In the genomic region with DNA sequence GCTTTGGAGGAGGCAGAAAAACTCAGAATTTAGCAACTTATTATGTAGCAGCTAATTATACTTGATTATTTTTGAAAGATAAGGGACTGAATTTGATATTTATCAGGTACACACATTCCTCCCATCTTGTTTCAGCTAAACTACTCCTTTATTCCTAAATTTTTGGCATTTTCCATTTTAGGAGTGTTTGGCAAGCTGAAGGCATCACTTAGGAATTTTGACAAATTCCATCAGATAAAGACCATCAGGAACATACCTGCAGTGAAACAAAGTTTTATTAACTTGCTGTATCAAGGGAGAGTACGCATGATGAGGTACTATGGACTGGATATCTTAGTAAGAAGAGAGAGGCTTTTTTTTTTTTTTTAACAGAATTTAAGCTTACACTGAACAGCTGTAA, we compare ENCODE assay signal across 24 cellular contexts.
"Had no signal": no experiment of that assay in that cellular context is flagged by ENCODE, and none has a peak within 500 bp of the region (broad histone marks: within the 10 kb centered on the region; RNA-seq: fewer than 3 reads in every experiment).

No MANE protein-coding gene starts in this region.

- H3K27me3 ChIP-seq: stomach, suprapubic skin, testis, thyroid gland, tibial artery, tibial nerve, transverse colon, upper lobe of left lung, upper lobe of right lung, uterus, vagina had no signal

- H3K36me3 ChIP-seq: stomach, suprapubic skin, thoracic aorta, thyroid gland, tibial artery, tibial nerve, transverse colon, upper lobe of left lung, upper lobe of right lung, uterus, vagina had no signal

- H3K27ac ChIP-seq: stomach, suprapubic skin, testis, thoracic aorta, thyroid gland, tibial artery, tibial nerve, transverse colon, upper lobe of left lung, upper lobe of right lung, uterus, vagina had no signal

- FAIRE-seq: urothelium cell line had no signal

- DNase-seq: stimulated activated CD4-positive, alpha-beta T cell treated with anti-CD3 and anti-CD28 coated beads, Interleukin-2, amount 100 ng/mL, for 48 hours; stimulated activated CD4-positive, alpha-beta T cell treated with anti-CD3 and anti-CD28 coated beads, Interleukin-4, amount 100 ng/mL, for 1 hour; stimulated activated CD4-positive, alpha-beta T cell treated with anti-CD3 and anti-CD28 coated beads, Interleukin-4, amount 100 ng/mL, for 24 hours; stimulated activated CD4-positive, alpha-beta T cell treated with anti-CD3 and anti-CD28 coated beads, Interleukin-4, amount 100 ng/mL, for 4 hours; stimulated activated CD8-positive, alpha-beta memory T cell treated with anti-CD3 and anti-CD28 coated beads, Interleukin-4, amount 100 ng/mL, for 48 hours; stimulated activated naive B cell treated with anti-CD40 and anti-IgM and Interleukin-4, amounts not matched to agents 10 μg/mL and 1 μg/mL and 100 μg/mL, for 72 hours; stimulated activated naive CD4-positive, alpha-beta T cell; stimulated activated naive CD4-positive, alpha-beta T cell treated with Interleukin-2 at 50 U/mL for 16 hours; stimulated activated naive CD8-positive, alpha-beta T cell treated with anti-CD3 and anti-CD28 coated beads, Interleukin-15, amount 100 ng/mL, for 72 hours; stimulated activated naive CD8-positive, alpha-beta T cell treated with anti-CD3 and anti-CD28 coated beads, Interleukin-15, Interleukin-2, amounts not matched to agents 100 U/mL and 50 U/mL, for 24 hours; stomach; substantia nigra; testis; thyroid gland; tibial artery; transverse colon; upper lobe of left lung; upper lobe of right lung; uterus had no signal

- H3K4me3 ChIP-seq: stomach, suprapubic skin, testis, thoracic aorta, thyroid gland, tibial artery, tibial nerve, transverse colon, upper lobe of left lung, upper lobe of right lung, uterus, vagina had no signal

- H3K9me3 ChIP-seq: stomach, suprapubic skin, testis, thoracic aorta, thyroid gland, tibial artery, tibial nerve, transverse colon, upper lobe of left lung, upper lobe of right lung, uterus, vagina had no signal

- H3K4me1 ChIP-seq: stomach, suprapubic skin, testis, thyroid gland, tibial artery, tibial nerve, transverse colon, upper lobe of left lung, upper lobe of right lung, uterus, vagina had no signal
